ENCODE assay signal across 10 cellular contexts in genomic region chr6:46410330-46410953, GRCh38.
DNase-seq lines count a peak whose midpoint lies in the region; ATAC-seq, FAIRE-seq and TF ChIP-seq lines count a peak whose summit lies in the region.
"Had no signal": no experiment of that assay in that cellular context is flagged by ENCODE, and none has a peak within 500 bp of the region (broad histone marks: within the 10 kb centered on the region; RNA-seq: fewer than 3 reads in every experiment).

No MANE protein-coding gene starts in this region.

- H3K27me3 ChIP-seq in A673 (replicated peaks; ENCODE audit: insufficient read depth, low read depth, low read length, poor library complexity): peaks cover 37% of the 10 kb centered on the region
- no peaks in the 10 kb centered on the region for H3K27me3 ChIP-seq in left ventricle myocardium inferior (ENCODE audit: low read depth)
- H3K27me3 ChIP-seq in spleen (replicated peaks in 1 of 7): no peaks in the 10 kb centered on the region

- no peak for FAIRE-seq in RCC 7860 (lab: Jason Lieb, UNC)

- H3K27me3 Mint-ChIP-seq in WTC11 (ENCODE audit: low read depth): no peaks in the 10 kb centered on the region

- WGBS in spleen, 5 donors: 18 to 36% (median 30%) methylated on average over 5 of the region's 5 CpGs

- H3K27ac Mint-ChIP-seq in WTC11: no peak overlapping the region
- H3K27ac Mint-ChIP-seq: dendritic cell treated with granulocyte-macrophage colony-stimulating factor and Interleukin-4, amounts not matched to agents 40 ng/mL and 50 ng/mL, for 4 days; stimulated activated naive CD8-positive, alpha-beta T cell treated with anti-CD3 and anti-CD28 coated beads, Interleukin-15, Interleukin-2, amounts not matched to agents 100 ng/mL and 50 ng/mL, for 24 hours had no signal

- H3K4me3 Mint-ChIP-seq in WTC11: no peak overlapping the region
- H3K4me3 Mint-ChIP-seq: dendritic cell treated with granulocyte-macrophage colony-stimulating factor and Interleukin-4, amounts not matched to agents 40 ng/mL and 50 ng/mL, for 4 days; stimulated activated naive CD8-positive, alpha-beta T cell treated with anti-CD3 and anti-CD28 coated beads, Interleukin-15, Interleukin-2, amounts not matched to agents 100 ng/mL and 50 ng/mL, for 24 hours had no signal

- peak; percentile 49 for DNase-seq in A673 (ENCODE audit: low spot score)
- peak; percentile 53 for DNase-seq in GM10266 (ENCODE audit: extremely low spot score)
- DNase-seq in NCI-H1105 (lab: John Stamatoyannopoulos, UW): peak; percentile 70
- no peak for DNase-seq in WTC11 (ENCODE audit: low spot score)
- DNase-seq in left ventricle myocardium inferior: no peak
- no peak for DNase-seq in spleen
- DNase-seq in RCC 7860 (ENCODE audit: low spot score): no peak
- no peak for DNase-seq in posterior vena cava (ENCODE audit: low spot score)

- H3K4me3 ChIP-seq in A673 (ENCODE audit: low read depth, low read length, poor library complexity, severe bottlenecking) (no peak overlapping the region), left ventricle myocardium inferior (no peak overlapping the region), spleen (no peak overlapping the region)

- H3K9me3 Mint-ChIP-seq in WTC11: no peaks in the 10 kb centered on the region
- H3K9me3 Mint-ChIP-seq: dendritic cell treated with granulocyte-macrophage colony-stimulating factor and Interleukin-4, amounts not matched to agents 40 ng/mL and 50 ng/mL, for 4 days; stimulated activated naive CD8-positive, alpha-beta T cell treated with anti-CD3 and anti-CD28 coated beads, Interleukin-15, Interleukin-2, amounts not matched to agents 100 ng/mL and 50 ng/mL, for 24 hours had no signal

- POLR2A ChIA-PET in A673 (lab: Charles Lee; ENCODE audit: low non-redundant PET): no interaction called here
- POLR2A ChIA-PET in WTC11 (lab: Charles Lee): no interaction called here

- peaks cover 4% of the 10 kb centered on the region for H3K4me1 Mint-ChIP-seq in WTC11

- TF ChIP-seq CTCF in A673 (conservative IDR thresholded peaks at IDR 0.05; ENCODE audit: low read depth, low read length) (peak; percentile 78), GM10266 (IDR thresholded peaks at IDR 0.05; ENCODE audit: control insufficient read depth, insufficient read depth, low read depth, missing control alignments) (peak; percentile 47), WTC11 (IDR thresholded peaks at IDR 0.05) (peak; percentile 30; the same call in 1 of the 2 replicates), left ventricle myocardium inferior (IDR thresholded peaks at IDR 0.05; ENCODE audit: borderline replicate concordance) (peak; percentile 92), spleen (IDR thresholded peaks at IDR 0.05 in 8 of 11, conservative IDR thresholded peaks at IDR 0.05 in 3 of 11) (peak in 10 of 11 experiments; percentile 34 to 93 (median 71))

- CTCF ChIA-PET in A673 (lab: Charles Lee) (interaction anchor here (0.7 to 1.7 kb wide), 3 partner anchors 188 to 320 kb away, joined by 3 to 18 read pairs (median 6); no protein-coding TSS in a partner anchor), WTC11 (lab: Charles Lee) (interaction anchor here (0.7 to 1.6 kb wide), 17 partner anchors 8 to 368 kb away, joined by 3 to 42 read pairs (median 3); no protein-coding TSS in a partner anchor)

- TF ChIP-seq POLR2A in spleen (IDR thresholded peaks at IDR 0.05): no peak

- ATAC-seq in WTC11: no peak

- H3K36me3 Mint-ChIP-seq in WTC11: no peaks in the 10 kb centered on the region

- intact Hi-C loops in A673 (cut with micrococcal nuclease; ENCODE audit: unreplicated experiment): loop anchor here (1.0 to 10.0 kb wide), 4 partner anchors 189 to 634 kb away; partner anchors contain the start of gene ADGRF1
- intact Hi-C loops in left ventricle myocardium inferior (cut with micrococcal nuclease): loop anchor here (2.0 to 5.0 kb wide), 2 partner anchors 190 to 318 kb away; no protein-coding TSS in a partner anchor
- intact Hi-C loops in spleen (cut with DNase I; ENCODE audit: low total_unique reads): loop anchor here (5.0 to 10.0 kb wide), 2 partner anchors 193 to 316 kb away; no protein-coding TSS in a partner anchor
- intact Hi-C loops in posterior vena cava (cut with DNase I): loop anchor here in 1 of 2 donors (5.0 kb wide), 2 partner anchors 188 to 318 kb away; no protein-coding TSS in a partner anchor

- no peaks in the 10 kb centered on the region for H3K36me3 ChIP-seq in A673 (ENCODE audit: insufficient read depth, low read length, poor library complexity, severe bottlenecking)
- H3K36me3 ChIP-seq in left ventricle myocardium inferior: no peaks in the 10 kb centered on the region
- no peaks in the 10 kb centered on the region for H3K36me3 ChIP-seq in spleen

- no TSS peak for BruUV-seq in A673 (replicated peaks; lab: Mats Ljungman, UMichigan)

- no peak overlapping the region for H3K27ac ChIP-seq in A673 (ENCODE audit: low read depth, low read length, poor library complexity, severe bottlenecking)
- H3K27ac ChIP-seq in left ventricle myocardium inferior (replicated peaks): peak overlapping the region; percentile 65
- H3K27ac ChIP-seq in spleen: peak overlapping the region in 1 of 8 donors; percentile 14

- no peaks in the 10 kb centered on the region for H3K9me3 ChIP-seq in A673 (ENCODE audit: low read depth, low read length, poor library complexity, severe bottlenecking)
- no peaks in the 10 kb centered on the region for H3K9me3 ChIP-seq in left ventricle myocardium inferior (replicated peaks)
- H3K9me3 ChIP-seq in spleen: no peaks in the 10 kb centered on the region

- no peaks in the 10 kb centered on the region for H3K4me1 ChIP-seq in A673 (ENCODE audit: insufficient read depth, low read length, poor library complexity, severe bottlenecking)
- peaks cover 90% of the 10 kb centered on the region for H3K4me1 ChIP-seq in left ventricle myocardium inferior
- peaks cover 0 to 7% (median 2%) of the 10 kb centered on the region in 6 donors for H3K4me1 ChIP-seq in spleen

TF ChIP-seq in WTC11, 78 proteins besides CTCF, POLR2A, EP300 and RAD21:
- no peak for TF ChIP-seq E2F4 (CRISPR knock-in tag; IDR thresholded peaks at IDR 0.05; ENCODE audit: borderline replicate concordance, low read depth)
- TF ChIP-seq IRF2 (CRISPR knock-in tag; IDR thresholded peaks at IDR 0.05; ENCODE audit: borderline replicate concordance, low read depth): no peak
- TF ChIP-seq CDX4 (CRISPR knock-in tag; IDR thresholded peaks at IDR 0.05; ENCODE audit: borderline replicate concordance): no peak
- no peak for TF ChIP-seq PRRX2 (CRISPR knock-in tag; IDR thresholded peaks at IDR 0.05)
- no peak for TF ChIP-seq HMGXB4 (CRISPR knock-in tag; IDR thresholded peaks at IDR 0.05)
- no peak for TF ChIP-seq ZNF219 (CRISPR knock-in tag; IDR thresholded peaks at IDR 0.05; ENCODE audit: borderline replicate concordance)
- TF ChIP-seq TEAD1 (CRISPR knock-in tag; IDR thresholded peaks at IDR 0.05): no peak
- no peak for TF ChIP-seq ETV6 (CRISPR knock-in tag; IDR thresholded peaks at IDR 0.05)

Comparison
In these comparisons a context has a peak if more than half of its experiments do, and no peak if none do; other contexts are left out.
1. DNase-seq: peak in A673 (single experiment), GM10266 (single experiment) and NCI-H1105 (single experiment); none in WTC11 (single experiment), left ventricle myocardium inferior (single experiment), spleen (single experiment), RCC 7860 (single experiment) and posterior vena cava (single experiment).
2. CTCF ChIP-seq: peak in every context shown above with its lines; median percentile 92 in left ventricle myocardium inferior; 78 in A673; 71 in spleen; 47 in GM10266; 30 in WTC11.